9 cellular contexts compared by ENCODE assay signal in the genomic region with DNA sequence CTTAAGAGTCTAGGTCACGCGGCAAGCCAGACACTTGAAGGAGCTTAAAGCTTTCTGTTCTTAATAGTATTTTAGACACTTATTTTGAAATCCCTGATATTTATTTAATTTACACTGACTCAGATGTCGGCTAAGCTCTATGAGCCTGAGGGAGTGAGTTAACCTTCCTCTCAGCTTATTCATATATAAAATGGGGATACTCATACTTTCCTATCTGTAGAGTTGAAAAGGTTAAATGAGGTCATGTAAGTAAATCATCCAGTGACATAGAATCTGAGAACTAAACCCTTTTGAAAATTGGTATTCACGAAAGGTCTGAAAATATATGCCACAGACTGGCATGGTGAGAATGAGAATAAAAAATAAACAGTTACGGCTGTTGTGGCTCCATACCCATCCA. TPM values are rescaled to one million over a fixed set of nuclear protein-coding genes. Genes with fewer than 3 reads are reported as not detected.
DNase-seq lines count a peak whose midpoint lies in the region; ATAC-seq, FAIRE-seq and TF ChIP-seq lines count a peak whose summit lies in the region.
"Had no signal": no experiment of that assay in that cellular context is flagged by ENCODE, and none has a peak within 500 bp of the region (broad histone marks: within the 10 kb centered on the region; RNA-seq: fewer than 3 reads in every experiment).

No MANE protein-coding gene starts in this region.

- H3K9me3 ChIP-seq in MG63, result no peaks in the 10 kb centered on the region
- no peaks in the 10 kb centered on the region for H3K9me3 ChIP-seq in mucosa of descending colon

- no peaks in the 10 kb centered on the region for H3K36me3 ChIP-seq in MG63
- no peaks in the 10 kb centered on the region for H3K36me3 ChIP-seq in mucosa of descending colon (ENCODE audit: low read depth)

- H3K27me3 ChIP-seq in MG63, result no peaks in the 10 kb centered on the region

- intact Hi-C loops in mucosa of descending colon (cut with DNase I, micrococcal nuclease), result no loop called here

- H3K9me3 Mint-ChIP-seq in progenitor cell of endocrine pancreas (ENCODE audit: low read depth), result no peaks in the 10 kb centered on the region
- H3K9me3 Mint-ChIP-seq: activated naive CD8-positive, alpha-beta T cell treated with anti-CD3 and anti-CD28 coated beads, Interleukin-2, amount 10 ng/mL, durations not matched to agents 7 days and 5 days had no signal

- H3K4me1 Mint-ChIP-seq in progenitor cell of endocrine pancreas (ENCODE audit: low read depth), result peaks cover 31% of the 10 kb centered on the region

- H3K4me3 ChIP-seq in MG63 (peak overlapping the region; percentile 66; the same call in 1 of the 2 replicates), mucosa of descending colon (no peak overlapping the region)

- ATAC-seq in esophagus mucosa (peak; percentile 81), mucosa of descending colon (no peak)

- peak overlapping the region; percentile 49 for H3K27ac Mint-ChIP-seq in progenitor cell of endocrine pancreas
- H3K27ac Mint-ChIP-seq: activated naive CD8-positive, alpha-beta T cell treated with anti-CD3 and anti-CD28 coated beads, Interleukin-2, amount 10 ng/mL, durations not matched to agents 7 days and 5 days had no signal

- H3K4me1 ChIP-seq in mucosa of descending colon (ENCODE audit: low read depth), result peaks cover 5% of the 10 kb centered on the region

- FAIRE-seq in D721Med (lab: Jason Lieb, UNC), result peak; percentile 46

- peak overlapping the region; percentile 93 for H3K4me3 Mint-ChIP-seq in progenitor cell of endocrine pancreas (ENCODE audit: low read depth)

- TF ChIP-seq CTCF in D721Med (IDR thresholded peaks at IDR 0.05; ENCODE audit: insufficient read depth, missing control alignments) (no peak), progenitor cell of endocrine pancreas (IDR thresholded peaks at IDR 0.05; ENCODE audit: unreplicated experiment) (no peak), mucosa of descending colon (IDR thresholded peaks at IDR 0.05) (no peak)

- DNase-seq in D721Med (ENCODE audit: insufficient read length, low spot score), result no peak
- DNase-seq in MG63, result no peak
- DNase-seq in progenitor cell of endocrine pancreas (ENCODE audit: low spot score, unreplicated experiment), result no peak
- no peak for DNase-seq in NCI-H1694 treated with DMSO at 0.1 percent for 48 hours (lab: John Stamatoyannopoulos, UW)
- DNase-seq in effector CD8-positive, alpha-beta T cell (lab: John Stamatoyannopoulos, UW), result no peak
- no peak for DNase-seq in mucosa of descending colon
- DNase-seq: activated naive CD8-positive, alpha-beta T cell treated with anti-CD3 and anti-CD28 coated beads, Interleukin-2, amount 10 ng/mL, durations not matched to agents 7 days and 5 days; KBM-7 had no signal

- H3K36me3 Mint-ChIP-seq in progenitor cell of endocrine pancreas (ENCODE audit: insufficient read depth), result peaks cover 1% of the 10 kb centered on the region

- no peaks in the 10 kb centered on the region for H3K27me3 Mint-ChIP-seq in progenitor cell of endocrine pancreas

RNA-seq across cellular contexts. Expression of a gene that starts 1.4 kb away (rescaled TPM):
- total RNA-seq in MG63 (2014; rRNA removed; shearing (Covaris generic); ENCODE audit: low replicate concordance), result 5.2 and 5.8 TPM in 2 replicates
- total RNA-seq in esophagus mucosa (4.0 TPM), progenitor cell of endocrine pancreas (57.7 and 58.5 TPM in 2 replicates), mucosa of descending colon (10 to 100 TPM in 1 of 3 donors, 1 to 10 TPM in 2; 2.2 to 13.1 (median 4.2) TPM)

RNA-seq across cellular contexts. Expression of a gene that starts 40.6 kb away (rescaled TPM):
- total RNA-seq in MG63 (2014; rRNA removed; shearing (Covaris generic); ENCODE audit: low replicate concordance), result 50.2 and 86.2 TPM in 2 replicates
- total RNA-seq in esophagus mucosa (30.9 TPM), progenitor cell of endocrine pancreas (27.4 and 29.4 TPM in 2 replicates), mucosa of descending colon (10 to 100 TPM; 30.1 to 37.4 (median 33.5) TPM)
